ENCODE assay signal across 10 cellular contexts in the genomic region with DNA sequence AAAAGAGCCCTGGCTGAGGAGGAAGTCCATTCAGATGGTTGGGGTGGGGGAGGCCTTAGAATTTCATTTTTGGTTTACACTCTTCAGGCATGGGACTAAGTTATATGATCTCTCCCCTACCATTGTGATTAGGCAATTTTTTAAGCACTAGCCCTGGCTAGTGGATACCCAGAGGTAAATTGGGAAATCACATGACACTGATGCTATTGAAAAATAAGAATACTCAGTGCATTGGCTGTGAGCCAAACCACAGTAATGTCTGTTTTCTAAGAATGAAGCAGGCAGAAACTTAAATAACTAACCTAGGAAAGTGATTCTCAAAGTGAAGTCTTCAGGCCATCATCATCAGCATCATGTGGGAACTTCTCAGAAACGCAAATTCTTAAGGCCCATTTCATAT.
DNase-seq lines count a peak whose midpoint lies in the region; ATAC-seq and TF ChIP-seq lines count a peak whose summit lies in the region.
"Had no signal": no experiment of that assay in that cellular context is flagged by ENCODE, and none has a peak within 500 bp of the region (broad histone marks: within the 10 kb centered on the region; RNA-seq: fewer than 3 reads in every experiment).

No MANE protein-coding gene starts in this region.

- DNase-seq in epithelial cell of esophagus (ENCODE audit: low read depth) (peak; percentile 42), NCI-H1930 (lab: John Stamatoyannopoulos, UW) (no peak), DMS53 (lab: John Stamatoyannopoulos, UW) (no peak), T-helper 9 cell (no peak), NCI-H187 treated with DMSO at 0.1 percent for 48 hours (lab: John Stamatoyannopoulos, UW) (no peak)
- DNase-seq: islet precursor cell; NK-92 treated with Interleukin-12 subunit alpha and Interleukin-12 subunit beta, amount 100 ng/mL, for 24 hours had no signal

- no peak overlapping the region for H3K4me3 ChIP-seq in epithelial cell of esophagus (ENCODE audit: low read length)

- ATAC-seq in GM18519 (IDR thresholded peaks at IDR 0.05; ENCODE audit: low FRiP score, unreplicated experiment) (peak; percentile 77), GM21717 (IDR thresholded peaks at IDR 0.05; ENCODE audit: unreplicated experiment) (peak; percentile 79), HG03565 (IDR thresholded peaks at IDR 0.05; ENCODE audit: unreplicated experiment) (peak; percentile 77)

- TF ChIP-seq CTCF in epithelial cell of esophagus (IDR thresholded peaks at IDR 0.05; ENCODE audit: insufficient read depth, low read depth, low read length, missing control alignments) = no peak
